In genomic region chr20:53623127-53623453, GRCh38 we compare ENCODE assay signal across 8 cellular contexts. TPM values are rescaled to one million over a fixed set of nuclear protein-coding genes. Genes with fewer than 3 reads are reported as not detected.
DNase-seq lines count a peak whose midpoint lies in the region; ATAC-seq and TF ChIP-seq lines count a peak whose summit lies in the region.

No MANE protein-coding gene starts in this region.

- CTCF ChIA-PET in RWPE1 (lab: Yijun Ruan, JAX) = interaction anchor here (0.6 to 2.2 kb wide), 4 partner anchors 13 to 308 kb away, joined by 3 to 9 read pairs (median 5); no protein-coding TSS in a partner anchor

- POLR2A ChIA-PET in RWPE1 (lab: Yijun Ruan, JAX; ENCODE audit: low non-redundant PET) = interaction anchor here (1.0 kb wide), 1 partner anchor 28 kb away, joined by 8 read pairs; no protein-coding TSS in a partner anchor

- TF ChIP-seq CTCF in RWPE1 (conservative IDR thresholded peaks at IDR 0.05; ENCODE audit: low read depth) (0 out of 2 replicates have a peak, but pooled peaks have one; percentile 21), fibroblast of villous mesenchyme (IDR thresholded peaks at IDR 0.05; ENCODE audit: insufficient read depth, low read depth, low read length) (no peak)

- peak overlapping the region; percentile 70 for H3K27ac ChIP-seq in RWPE1
- H3K27ac ChIP-seq in skin epidermis = peak overlapping the region in 20 of 21 experiments; percentile 66 to 93 (median 87)

- H3K4me3 ChIP-seq in fibroblast of villous mesenchyme (ENCODE audit: low read depth, low read length) = peak overlapping the region; percentile 44
- H3K4me3 ChIP-seq in skin epidermis = peak overlapping the region; percentile 6 to 38 (median 21)

- ATAC-seq in GM21447 (IDR thresholded peaks at IDR 0.05; ENCODE audit: unreplicated experiment) (peak; percentile 12), GM19455 (IDR thresholded peaks at IDR 0.05; ENCODE audit: unreplicated experiment) (no peak), HG02571 (IDR thresholded peaks at IDR 0.05; ENCODE audit: unreplicated experiment) (no peak), GM21825 (IDR thresholded peaks at IDR 0.05; ENCODE audit: unreplicated experiment) (no peak)

- DNase-seq in RWPE1 (ENCODE audit: low spot score) = no peak
- DNase-seq in fibroblast of villous mesenchyme (ENCODE audit: low read depth) = no peak
- DNase-seq in 8988T = no peak

RNA-seq across cellular contexts. Expression of gene ZNF217, which starts 29.5 kb away (rescaled TPM):
- total RNA-seq in fibroblast of villous mesenchyme = 20.3 and 22.9 TPM in 2 replicates
